ENCODE assay signal across 1 cellular context in the genomic region with DNA sequence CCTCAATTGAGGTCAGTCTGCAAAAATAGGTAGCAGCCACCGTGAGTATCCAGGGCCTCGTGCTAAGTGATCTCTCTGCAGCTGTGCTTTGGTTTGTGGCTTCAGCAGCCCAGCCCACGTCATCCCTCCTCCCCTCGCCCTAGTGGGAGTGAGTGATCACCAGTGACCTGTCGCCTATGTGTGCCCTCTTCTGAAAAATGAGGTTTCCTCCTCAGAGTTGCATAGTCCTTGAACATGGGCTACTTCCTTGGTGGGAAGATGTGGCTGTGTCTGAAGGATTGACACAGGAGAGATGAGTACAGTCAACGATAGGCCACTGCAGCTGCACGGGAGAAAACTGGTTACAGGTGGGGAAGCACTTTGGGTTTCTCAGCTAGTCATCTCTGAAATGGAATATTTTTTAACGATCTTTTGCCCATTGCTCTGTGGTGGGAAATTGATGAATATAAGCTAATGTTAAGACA.
A peak's percentile ranks its signal among the peaks of the same experiment; 100 is the strongest.
TF ChIP-seq lines count a peak whose summit lies in the region.

No MANE protein-coding gene starts in this region.

TF ChIP-seq in K562, 482 proteins besides CTCF, POLR2A, EP300 and RAD21 (continued from another document and continues in another):
- TF ChIP-seq NFXL1 (CRISPR knock-in tag; IDR thresholded peaks at IDR 0.05) = 0 out of 2 replicates have a peak, but pooled peaks have one; percentile 59
- peak; percentile 63 for TF ChIP-seq MEIS2 (IDR thresholded peaks at IDR 0.05; ENCODE audit: partially characterized antibody)
- TF ChIP-seq SP1 (CRISPR knock-in tag; IDR thresholded peaks at IDR 0.05) = no peak
- TF ChIP-seq PRPF4 (IDR thresholded peaks at IDR 0.05; ENCODE audit: insufficient read depth, low read depth, low read length, poor library complexity, severe bottlenecking) = no peak
- no peak for TF ChIP-seq E2F3 (CRISPR knock-in tag; IDR thresholded peaks at IDR 0.05)
- TF ChIP-seq L3MBTL2 (IDR thresholded peaks at IDR 0.05) = peak; percentile 80
- TF ChIP-seq, protein P1, sequence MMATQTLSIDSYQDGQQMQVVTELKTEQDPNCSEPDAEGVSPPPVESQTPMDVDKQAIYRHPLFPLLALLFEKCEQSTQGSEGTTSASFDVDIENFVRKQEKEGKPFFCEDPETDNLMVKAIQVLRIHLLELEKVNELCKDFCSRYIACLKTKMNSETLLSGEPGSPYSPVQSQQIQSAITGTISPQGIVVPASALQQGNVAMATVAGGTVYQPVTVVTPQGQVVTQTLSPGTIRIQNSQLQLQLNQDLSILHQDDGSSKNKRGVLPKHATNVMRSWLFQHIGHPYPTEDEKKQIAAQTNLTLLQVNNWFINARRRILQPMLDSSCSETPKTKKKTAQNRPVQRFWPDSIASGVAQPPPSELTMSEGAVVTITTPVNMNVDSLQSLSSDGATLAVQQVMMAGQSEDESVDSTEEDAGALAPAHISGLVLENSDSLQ (IDR thresholded peaks at IDR 0.05) = peak; percentile 47; the same call in 1 of the 2 replicates
- TF ChIP-seq, protein P2, sequence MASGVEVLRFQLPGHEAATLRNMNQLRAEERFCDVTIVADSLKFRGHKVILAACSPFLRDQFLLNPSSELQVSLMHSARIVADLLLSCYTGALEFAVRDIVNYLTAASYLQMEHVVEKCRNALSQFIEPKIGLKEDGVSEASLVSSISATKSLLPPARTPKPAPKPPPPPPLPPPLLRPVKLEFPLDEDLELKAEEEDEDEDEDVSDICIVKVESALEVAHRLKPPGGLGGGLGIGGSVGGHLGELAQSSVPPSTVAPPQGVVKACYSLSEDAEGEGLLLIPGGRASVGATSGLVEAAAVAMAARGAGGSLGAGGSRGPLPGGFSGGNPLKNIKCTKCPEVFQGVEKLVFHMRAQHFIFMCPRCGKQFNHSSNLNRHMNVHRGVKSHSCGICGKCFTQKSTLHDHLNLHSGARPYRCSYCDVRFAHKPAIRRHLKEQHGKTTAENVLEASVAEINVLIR (CRISPR knock-in tag; IDR thresholded peaks at IDR 0.05) = peak; percentile 35; the same call in 1 of the 2 replicates
- TF ChIP-seq ARID2 (IDR thresholded peaks at IDR 0.05) = no peak
- TF ChIP-seq BHLHE40 (IDR thresholded peaks at IDR 0.05; ENCODE audit: low read length) = peak; percentile 53; the same call in 1 of the 2 replicates
- TF ChIP-seq LCOR (CRISPR knock-in tag; IDR thresholded peaks at IDR 0.05) = no peak
- no peak for TF ChIP-seq NR2C2 (CRISPR knock-in tag; IDR thresholded peaks at IDR 0.05)
- TF ChIP-seq NR2C2 (tag; IDR thresholded peaks at IDR 0.05) = peak; percentile 64; the same call in 1 of the 2 replicates
- TF ChIP-seq, protein P3, sequence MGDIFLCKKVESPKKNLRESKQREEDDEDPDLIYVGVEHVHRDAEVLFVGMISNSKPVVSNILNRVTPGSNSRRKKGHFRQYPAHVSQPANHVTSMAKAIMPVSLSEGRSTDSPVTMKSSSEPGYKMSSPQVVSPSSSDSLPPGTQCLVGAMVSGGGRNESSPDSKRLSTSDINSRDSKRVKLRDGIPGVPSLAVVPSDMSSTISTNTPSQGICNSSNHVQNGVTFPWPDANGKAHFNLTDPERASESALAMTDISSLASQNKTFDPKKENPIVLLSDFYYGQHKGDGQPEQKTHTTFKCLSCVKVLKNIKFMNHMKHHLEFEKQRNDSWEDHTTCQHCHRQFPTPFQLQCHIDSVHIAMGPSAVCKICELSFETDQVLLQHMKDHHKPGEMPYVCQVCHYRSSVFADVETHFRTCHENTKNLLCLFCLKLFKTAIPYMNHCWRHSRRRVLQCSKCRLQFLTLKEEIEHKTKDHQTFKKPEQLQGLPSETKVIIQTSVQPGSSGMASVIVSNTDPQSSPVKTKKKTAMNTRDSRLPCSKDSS (IDR thresholded peaks at IDR 0.05; ENCODE audit: low read depth, partially characterized antibody) = no peak
- no peak; a peak in 1 of 4 replicates for TF ChIP-seq HDAC1 (IDR thresholded peaks at IDR 0.05)
- no peak for TF ChIP-seq PHTF2 (CRISPR knock-in tag; IDR thresholded peaks at IDR 0.05)
- no peak for TF ChIP-seq MTF1 (CRISPR knock-in tag; IDR thresholded peaks at IDR 0.05; ENCODE audit: borderline replicate concordance)
- TF ChIP-seq, protein P4, sequence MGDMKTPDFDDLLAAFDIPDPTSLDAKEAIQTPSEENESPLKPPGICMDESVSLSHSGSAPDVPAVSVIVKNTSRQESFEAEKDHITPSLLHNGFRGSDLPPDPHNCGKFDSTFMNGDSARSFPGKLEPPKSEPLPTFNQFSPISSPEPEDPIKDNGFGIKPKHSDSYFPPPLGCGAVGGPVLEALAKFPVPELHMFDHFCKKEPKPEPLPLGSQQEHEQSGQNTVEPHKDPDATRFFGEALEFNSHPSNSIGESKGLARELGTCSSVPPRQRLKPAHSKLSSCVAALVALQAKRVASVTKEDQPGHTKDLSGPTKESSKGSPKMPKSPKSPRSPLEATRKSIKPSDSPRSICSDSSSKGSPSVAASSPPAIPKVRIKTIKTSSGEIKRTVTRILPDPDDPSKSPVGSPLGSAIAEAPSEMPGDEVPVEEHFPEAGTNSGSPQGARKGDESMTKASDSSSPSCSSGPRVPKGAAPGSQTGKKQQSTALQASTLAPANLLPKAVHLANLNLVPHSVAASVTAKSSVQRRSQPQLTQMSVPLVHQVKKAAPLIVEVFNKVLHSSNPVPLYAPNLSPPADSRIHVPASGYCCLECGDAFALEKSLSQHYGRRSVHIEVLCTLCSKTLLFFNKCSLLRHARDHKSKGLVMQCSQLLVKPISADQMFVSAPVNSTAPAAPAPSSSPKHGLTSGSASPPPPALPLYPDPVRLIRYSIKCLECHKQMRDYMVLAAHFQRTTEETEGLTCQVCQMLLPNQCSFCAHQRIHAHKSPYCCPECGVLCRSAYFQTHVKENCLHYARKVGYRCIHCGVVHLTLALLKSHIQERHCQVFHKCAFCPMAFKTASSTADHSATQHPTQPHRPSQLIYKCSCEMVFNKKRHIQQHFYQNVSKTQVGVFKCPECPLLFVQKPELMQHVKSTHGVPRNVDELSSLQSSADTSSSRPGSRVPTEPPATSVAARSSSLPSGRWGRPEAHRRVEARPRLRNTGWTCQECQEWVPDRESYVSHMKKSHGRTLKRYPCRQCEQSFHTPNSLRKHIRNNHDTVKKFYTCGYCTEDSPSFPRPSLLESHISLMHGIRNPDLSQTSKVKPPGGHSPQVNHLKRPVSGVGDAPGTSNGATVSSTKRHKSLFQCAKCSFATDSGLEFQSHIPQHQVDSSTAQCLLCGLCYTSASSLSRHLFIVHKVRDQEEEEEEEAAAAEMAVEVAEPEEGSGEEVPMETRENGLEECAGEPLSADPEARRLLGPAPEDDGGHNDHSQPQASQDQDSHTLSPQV (IDR thresholded peaks at IDR 0.05) = peak; percentile 56; the same call in 1 of the 2 replicates
- TF ChIP-seq CAMTA2 (CRISPR knock-in tag; conservative IDR thresholded peaks at IDR 0.05) = no peak
- TF ChIP-seq, protein P5, sequence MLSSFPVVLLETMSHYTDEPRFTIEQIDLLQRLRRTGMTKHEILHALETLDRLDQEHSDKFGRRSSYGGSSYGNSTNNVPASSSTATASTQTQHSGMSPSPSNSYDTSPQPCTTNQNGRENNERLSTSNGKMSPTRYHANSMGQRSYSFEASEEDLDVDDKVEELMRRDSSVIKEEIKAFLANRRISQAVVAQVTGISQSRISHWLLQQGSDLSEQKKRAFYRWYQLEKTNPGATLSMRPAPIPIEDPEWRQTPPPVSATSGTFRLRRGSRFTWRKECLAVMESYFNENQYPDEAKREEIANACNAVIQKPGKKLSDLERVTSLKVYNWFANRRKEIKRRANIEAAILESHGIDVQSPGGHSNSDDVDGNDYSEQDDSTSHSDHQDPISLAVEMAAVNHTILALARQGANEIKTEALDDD (IDR thresholded peaks at IDR 0.05) = peak; percentile 40; the same call in 1 of the 2 replicates
- no peak for TF ChIP-seq OTX1 (CRISPR knock-in tag; IDR thresholded peaks at IDR 0.05)
- TF ChIP-seq ZNF3 (CRISPR knock-in tag; IDR thresholded peaks at IDR 0.05) = no peak
- TF ChIP-seq, protein P6, sequence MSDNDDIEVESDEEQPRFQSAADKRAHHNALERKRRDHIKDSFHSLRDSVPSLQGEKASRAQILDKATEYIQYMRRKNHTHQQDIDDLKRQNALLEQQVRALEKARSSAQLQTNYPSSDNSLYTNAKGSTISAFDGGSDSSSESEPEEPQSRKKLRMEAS (CRISPR knock-in tag; IDR thresholded peaks at IDR 0.05) = peak; percentile 84
- TF ChIP-seq SMARCC2 (IDR thresholded peaks at IDR 0.05; ENCODE audit: low read depth) = no peak
- no peak for TF ChIP-seq ZEB2 (IDR thresholded peaks at IDR 0.05)
- no peak for TF ChIP-seq ZBTB7A (IDR thresholded peaks at IDR 0.05; ENCODE audit: borderline replicate concordance, control insufficient read depth, low read depth, low read length)
- TF ChIP-seq, protein P7, sequence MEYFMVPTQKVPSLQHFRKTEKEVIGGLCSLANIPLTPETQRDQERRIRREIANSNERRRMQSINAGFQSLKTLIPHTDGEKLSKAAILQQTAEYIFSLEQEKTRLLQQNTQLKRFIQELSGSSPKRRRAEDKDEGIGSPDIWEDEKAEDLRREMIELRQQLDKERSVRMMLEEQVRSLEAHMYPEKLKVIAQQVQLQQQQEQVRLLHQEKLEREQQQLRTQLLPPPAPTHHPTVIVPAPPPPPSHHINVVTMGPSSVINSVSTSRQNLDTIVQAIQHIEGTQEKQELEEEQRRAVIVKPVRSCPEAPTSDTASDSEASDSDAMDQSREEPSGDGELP (CRISPR knock-in tag; IDR thresholded peaks at IDR 0.05; ENCODE audit: borderline replicate concordance) = peak; percentile 54; the same call in 1 of the 2 replicates
- TF ChIP-seq ATF1 (CRISPR knock-in tag; IDR thresholded peaks at IDR 0.05) = no peak
- TF ChIP-seq ATF1 (tag; IDR thresholded peaks at IDR 0.05) = peak; percentile 51; the same call in 1 of the 2 replicates
- TF ChIP-seq SIX5 (IDR thresholded peaks at IDR 0.05; ENCODE audit: borderline replicate concordance in 1 of 2, insufficient read depth in 1 of 2, low read depth in 1 of 2, low read length in 2 of 2) = no peak
- no peak for TF ChIP-seq HNRNPK (IDR thresholded peaks at IDR 0.05; ENCODE audit: low read depth, low read length, poor library complexity, severe bottlenecking)
- no peak for TF ChIP-seq TEAD4 (IDR thresholded peaks at IDR 0.05; ENCODE audit: low read length)
- TF ChIP-seq TEAD4 (CRISPR knock-in tag; IDR thresholded peaks at IDR 0.05; ENCODE audit: borderline replicate concordance) = no peak
- TF ChIP-seq, protein P8, sequence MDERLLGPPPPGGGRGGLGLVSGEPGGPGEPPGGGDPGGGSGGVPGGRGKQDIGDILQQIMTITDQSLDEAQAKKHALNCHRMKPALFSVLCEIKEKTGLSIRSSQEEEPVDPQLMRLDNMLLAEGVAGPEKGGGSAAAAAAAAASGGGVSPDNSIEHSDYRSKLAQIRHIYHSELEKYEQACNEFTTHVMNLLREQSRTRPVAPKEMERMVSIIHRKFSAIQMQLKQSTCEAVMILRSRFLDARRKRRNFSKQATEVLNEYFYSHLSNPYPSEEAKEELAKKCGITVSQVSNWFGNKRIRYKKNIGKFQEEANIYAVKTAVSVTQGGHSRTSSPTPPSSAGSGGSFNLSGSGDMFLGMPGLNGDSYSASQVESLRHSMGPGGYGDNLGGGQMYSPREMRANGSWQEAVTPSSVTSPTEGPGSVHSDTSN (CRISPR knock-in tag; IDR thresholded peaks at IDR 0.05; ENCODE audit: low read depth) = no peak
- TF ChIP-seq, protein P8 (tag; conservative IDR thresholded peaks at IDR 0.05; ENCODE audit: low read depth) = peak; percentile 66
- TF ChIP-seq ZNF766 (CRISPR knock-in tag; conservative IDR thresholded peaks at IDR 0.05) = 0 out of 2 replicates have a peak, but pooled peaks have one; percentile 34
- TF ChIP-seq CREM (IDR thresholded peaks at IDR 0.05; ENCODE audit: low read depth) = peak; percentile 64
- no peak for TF ChIP-seq ZNF584 (CRISPR knock-in tag; IDR thresholded peaks at IDR 0.05; ENCODE audit: low read depth)
- no peak for TF ChIP-seq CEBPB (tag; IDR thresholded peaks at IDR 0.05)
